In the genomic region with DNA sequence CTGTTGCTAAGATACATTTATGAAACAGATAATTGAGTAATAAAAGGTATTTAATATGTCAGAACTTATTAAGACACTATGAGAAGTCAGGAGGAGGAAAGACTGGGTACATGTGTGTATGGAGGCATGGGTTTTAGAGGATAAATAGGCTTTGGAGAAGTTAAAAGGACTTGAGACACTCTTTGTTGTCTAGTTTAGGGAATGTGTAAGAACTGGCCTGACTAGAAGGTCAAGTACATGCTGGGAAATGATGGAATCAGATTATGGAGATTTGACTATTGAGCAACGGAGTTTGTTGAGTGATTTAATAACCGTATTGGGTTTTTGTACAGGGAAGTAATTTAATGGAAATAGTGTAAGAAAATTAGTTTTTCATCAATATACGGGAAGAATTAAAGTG, we compare ENCODE assay signal across 19 cellular contexts.
"Had no signal": no experiment of that assay in that cellular context is flagged by ENCODE, and none has a peak within 500 bp of the region (broad histone marks: within the 10 kb centered on the region; RNA-seq: fewer than 3 reads in every experiment).

No MANE protein-coding gene starts in this region.

- DNase-seq: activated B cell treated with CpG ODN at 0.5 μM for 24 hours; activated CD4-positive, alpha-beta T cell treated with anti-CD3 and anti-CD28 coated beads, Interleukin-2, amount 10 ng/mL, durations not matched to agents 7 days and 5 days; activated CD8-positive, alpha-beta memory T cell treated with anti-CD3 and anti-CD28 coated beads for 24 hours; activated naive CD4-positive, alpha-beta T cell treated with anti-CD3 and anti-CD28 coated beads for 36 hours; caudate nucleus; effector CD4-positive, alpha-beta T cell; foreskin keratinocyte; heart left ventricle; immature natural killer cell; left colon; psoas muscle; spleen; stomach; testis had no signal

- H3K4me3 ChIP-seq: coronary artery, heart left ventricle, psoas muscle, SJSA1, spleen, stomach, testis had no signal

- H3K27ac Mint-ChIP-seq: activated B cell treated with CpG ODN at 0.5 μM for 24 hours; activated CD4-positive, alpha-beta T cell treated with anti-CD3 and anti-CD28 coated beads, Interleukin-2, amount 10 ng/mL, durations not matched to agents 7 days and 5 days; activated naive CD4-positive, alpha-beta T cell treated with anti-CD3 and anti-CD28 coated beads for 36 hours; T-helper 2 cell treated with Interferon-gamma antibody and Interleukin-4, amounts not matched to agents 5 μg/mL and 100 μg/mL, for 36 hours had no signal

- H3K27me3 Mint-ChIP-seq: activated B cell treated with CpG ODN at 0.5 μM for 24 hours; activated CD4-positive, alpha-beta T cell treated with anti-CD3 and anti-CD28 coated beads, Interleukin-2, amount 10 ng/mL, durations not matched to agents 7 days and 5 days had no signal

- ATAC-seq: foreskin keratinocyte, heart left ventricle, left colon, psoas muscle, sciatic nerve had no signal

- H3K4me1 ChIP-seq: SJSA1, testis had no signal

- H3K9me3 ChIP-seq: heart left ventricle, psoas muscle, SJSA1, spleen, stomach, testis had no signal

- H3K4me1 Mint-ChIP-seq: neural crest cell had no signal

- H3K9me3 Mint-ChIP-seq: activated B cell treated with CpG ODN at 0.5 μM for 24 hours; activated CD4-positive, alpha-beta T cell treated with anti-CD3 and anti-CD28 coated beads, Interleukin-2, amount 10 ng/mL, durations not matched to agents 7 days and 5 days; activated naive CD4-positive, alpha-beta T cell treated with anti-CD3 and anti-CD28 coated beads for 36 hours; immature natural killer cell; neural crest cell; T-helper 2 cell treated with Interferon-gamma antibody and Interleukin-4, amounts not matched to agents 5 μg/mL and 100 μg/mL, for 36 hours had no signal

- H3K27ac ChIP-seq: coronary artery, foreskin keratinocyte, heart left ventricle, psoas muscle, SJSA1, spleen, stomach, testis had no signal

- H3K4me3 Mint-ChIP-seq: activated B cell treated with CpG ODN at 0.5 μM for 24 hours; activated CD4-positive, alpha-beta T cell treated with anti-CD3 and anti-CD28 coated beads, Interleukin-2, amount 10 ng/mL, durations not matched to agents 7 days and 5 days; activated naive CD4-positive, alpha-beta T cell treated with anti-CD3 and anti-CD28 coated beads for 36 hours; immature natural killer cell; neural crest cell; T-helper 2 cell treated with Interferon-gamma antibody and Interleukin-4, amounts not matched to agents 5 μg/mL and 100 μg/mL, for 36 hours had no signal

- H3K27me3 ChIP-seq: foreskin keratinocyte, heart left ventricle, SJSA1, spleen, stomach, testis had no signal
